ENCODE assay signal across 8 cellular contexts in the genomic region with DNA sequence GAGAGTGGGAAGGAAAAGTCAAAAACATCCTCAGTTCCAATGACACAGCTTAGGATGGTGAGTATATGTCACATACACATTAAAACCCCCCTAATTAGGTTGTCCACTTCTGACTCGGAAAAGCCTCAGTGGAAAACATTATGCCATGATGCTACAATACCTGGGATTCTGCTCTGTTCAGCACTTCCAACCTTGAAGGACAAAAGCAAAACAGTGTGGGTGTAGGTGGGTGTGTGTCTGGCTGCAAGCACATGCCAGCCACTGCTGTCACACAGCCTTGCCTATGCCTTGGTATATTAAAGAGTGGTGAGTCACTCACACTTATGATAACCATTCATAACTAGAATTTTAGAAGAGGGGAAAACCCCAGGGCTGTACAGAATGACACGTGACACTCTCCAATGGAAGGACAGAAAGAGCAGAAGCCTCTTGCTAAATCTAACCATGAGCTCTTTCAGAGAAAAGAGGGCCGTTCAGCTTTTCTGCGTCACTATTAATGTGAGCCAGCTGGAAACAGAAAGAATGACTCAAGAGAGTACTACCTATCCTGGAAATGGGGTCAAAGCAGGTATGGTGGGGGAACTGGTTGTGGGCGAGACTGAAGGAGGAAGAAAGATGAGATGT.
DNase-seq lines count a peak whose midpoint lies in the region; ATAC-seq and TF ChIP-seq lines count a peak whose summit lies in the region.

No MANE protein-coding gene starts in this region.

- peaks cover 6% of the 10 kb centered on the region for H3K9me3 ChIP-seq in RWPE2 (ENCODE audit: severe bottlenecking)
- peaks cover 6% of the 10 kb centered on the region for H3K9me3 ChIP-seq in upper lobe of right lung

- H3K27ac ChIP-seq in RWPE2 (ENCODE audit: poor library complexity, severe bottlenecking), result no peak overlapping the region
- H3K27ac ChIP-seq in upper lobe of right lung, result no peak overlapping the region

- intact Hi-C loops in upper lobe of right lung (cut with DNase I), result no loop called here

- H3K36me3 ChIP-seq in RWPE2 (ENCODE audit: low read depth) (no peaks in the 10 kb centered on the region), upper lobe of right lung (no peaks in the 10 kb centered on the region)

- no peak for TF ChIP-seq CTCF in RWPE2 (IDR thresholded peaks at IDR 0.05; ENCODE audit: poor library complexity, severe bottlenecking)
- TF ChIP-seq CTCF in epithelial cell of esophagus (IDR thresholded peaks at IDR 0.05; ENCODE audit: insufficient read depth, low read depth, low read length, missing control alignments), result no peak
- no peak for TF ChIP-seq CTCF in upper lobe of right lung (IDR thresholded peaks at IDR 0.05)

- no peaks in the 10 kb centered on the region for H3K27me3 ChIP-seq in RWPE2 (ENCODE audit: insufficient read depth, poor library complexity, severe bottlenecking)
- no peaks in the 10 kb centered on the region for H3K27me3 ChIP-seq in upper lobe of right lung

- ATAC-seq in GM18508 (IDR thresholded peaks at IDR 0.05; ENCODE audit: insufficient read depth, unreplicated experiment) (peak; percentile 86), HG02588 (IDR thresholded peaks at IDR 0.05; ENCODE audit: unreplicated experiment) (peak; percentile 86), RWPE2 (ENCODE audit: low read depth) (0 out of 3 replicates have a peak, but pooled peaks have one; percentile 23), upper lobe of right lung (peak; percentile 97)

- H3K4me1 ChIP-seq in RWPE2 (ENCODE audit: insufficient read depth, poor library complexity, severe bottlenecking) (no peaks in the 10 kb centered on the region), upper lobe of right lung (no peaks in the 10 kb centered on the region)

- no peak for DNase-seq in RWPE2 (ENCODE audit: low spot score)
- DNase-seq in epithelial cell of esophagus (ENCODE audit: low read depth), result peak; percentile 64
- peak; percentile 58 for DNase-seq in upper lobe of right lung
- no peak for DNase-seq in NCI-H345 treated with DMSO at 0.1 percent for 48 hours (lab: John Stamatoyannopoulos, UW; ENCODE audit: unreplicated experiment)
- no peak for DNase-seq in NCI-H2227 treated with DMSO at 0.1 percent for 48 hours (lab: John Stamatoyannopoulos, UW)
- DNase-seq in cerebellar nuclear complex (lab: John Stamatoyannopoulos, UW), result no peak

- H3K4me3 ChIP-seq in RWPE2 (ENCODE audit: severe bottlenecking) (no peak overlapping the region), epithelial cell of esophagus (ENCODE audit: low read length) (no peak overlapping the region), upper lobe of right lung (no peak overlapping the region)

Comparison
In these comparisons a context has a peak if more than half of its experiments do, and no peak if none do; other contexts are left out.
1. ATAC-seq: peak in every context shown above with its lines; median percentile 97 in upper lobe of right lung; 86 in GM18508; 86 in HG02588; 23 in RWPE2.
2. DNase-seq: peak in epithelial cell of esophagus (single experiment) and upper lobe of right lung (single experiment); none in RWPE2 (single experiment), NCI-H345 treated with DMSO at 0.1 percent for 48 hours (single experiment), NCI-H2227 treated with DMSO at 0.1 percent for 48 hours (single experiment) and cerebellar nuclear complex (0 of 2).